1 cellular context compared by ENCODE assay signal in the genomic region with DNA sequence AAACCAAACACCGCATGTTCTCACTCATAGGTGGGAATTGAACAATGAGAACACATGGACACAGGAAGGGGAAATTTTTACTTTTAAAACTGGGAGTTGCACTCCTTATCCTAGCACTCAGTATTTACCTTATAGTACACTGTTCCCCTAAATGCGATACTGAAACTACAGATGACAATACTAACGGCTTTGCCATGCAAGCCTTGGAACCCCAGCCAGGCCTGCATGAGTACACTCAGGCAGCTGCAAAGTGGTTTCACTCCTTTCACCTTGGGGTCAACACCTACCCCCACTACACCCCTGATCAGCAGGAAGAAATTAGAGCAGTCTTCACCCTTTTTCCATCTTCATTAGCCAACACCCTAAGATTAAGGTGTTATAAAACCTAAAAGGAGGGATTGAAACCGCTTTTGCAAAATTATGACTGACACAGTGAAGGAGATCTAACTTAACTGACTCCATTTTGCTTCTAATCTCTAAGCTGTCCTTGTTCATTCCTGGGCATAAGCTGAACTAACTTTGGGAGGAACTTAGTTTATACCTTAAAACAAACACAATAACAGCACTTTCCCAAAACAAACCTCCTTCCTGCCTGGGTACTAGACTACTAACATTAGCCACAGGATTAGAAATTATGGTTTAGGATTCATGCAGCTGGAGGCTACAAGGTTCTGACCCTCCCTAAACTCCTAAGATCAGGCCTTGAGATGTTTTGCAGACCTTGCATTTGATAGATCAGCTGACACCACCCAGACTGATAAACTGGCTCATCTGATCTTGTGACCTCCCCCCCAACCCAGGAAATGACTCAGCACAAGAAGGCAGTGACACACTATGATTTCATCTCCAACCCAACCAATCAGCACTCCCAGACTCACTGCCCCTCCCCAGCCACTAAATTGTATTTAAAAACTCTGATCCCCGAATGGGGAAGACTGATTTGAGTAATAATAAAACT.
A peak's percentile ranks its signal among the peaks of the same experiment; 100 is the strongest.
TF ChIP-seq lines count a peak whose summit lies in the region.

No MANE protein-coding gene starts in this region.

TF ChIP-seq in H1, 55 proteins besides CTCF, POLR2A, EP300 and RAD21:
- TF ChIP-seq, protein P1, sequence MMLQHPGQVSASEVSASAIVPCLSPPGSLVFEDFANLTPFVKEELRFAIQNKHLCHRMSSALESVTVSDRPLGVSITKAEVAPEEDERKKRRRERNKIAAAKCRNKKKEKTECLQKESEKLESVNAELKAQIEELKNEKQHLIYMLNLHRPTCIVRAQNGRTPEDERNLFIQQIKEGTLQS (IDR thresholded peaks at IDR 0.05; ENCODE audit: insufficient read depth, low read depth, low read length), result no peak
- TF ChIP-seq CREB1 (IDR thresholded peaks at IDR 0.05), result peak; percentile 69
- TF ChIP-seq BACH1 (IDR thresholded peaks at IDR 0.05; ENCODE audit: low read length), result peak; percentile 63; the same call in 1 of the 2 replicates
TF ChIP-seq in H1: peak in this region for 2.
